In genomic region chr6:112223070-112223861, GRCh38 we compare ENCODE assay signal across 12 cellular contexts. TPM values are rescaled to one million over a fixed set of nuclear protein-coding genes. Genes with fewer than 3 reads are reported as not detected.
DNase-seq lines count a peak whose midpoint lies in the region; ATAC-seq and TF ChIP-seq lines count a peak whose summit lies in the region.
"Had no signal": no experiment of that assay in that cellular context is flagged by ENCODE, and none has a peak within 500 bp of the region (broad histone marks: within the 10 kb centered on the region; RNA-seq: fewer than 3 reads in every experiment).

No MANE protein-coding gene starts in this region.

- H3K4me1 Mint-ChIP-seq in activated T-helper 17 cell treated with anti-CD3 and anti-CD28 coated beads, Interleukin-2, amount 50 U/mL, for 72 hours, result no peaks in the 10 kb centered on the region
- H3K4me1 Mint-ChIP-seq in activated CD4-positive, alpha-beta T cell treated with anti-CD3 and anti-CD28 coated beads, Interleukin-2, amount 10 ng/mL, durations not matched to agents 24 days and 14 days, result no peaks in the 10 kb centered on the region

- WGBS in ovary, 3 donors, result 26 to 30% (median 28%) methylated on average over 3 of the region's 3 CpGs

- H3K36me3 ChIP-seq in left lung (no peaks in the 10 kb centered on the region), ovary (no peaks in the 10 kb centered on the region)

- H3K9me3 ChIP-seq in left lung (no peaks in the 10 kb centered on the region), ovary (no peaks in the 10 kb centered on the region)

- peak overlapping the region; percentile 34 to 72 for H3K27ac ChIP-seq in coronary artery
- peak overlapping the region; percentile 59 for H3K27ac ChIP-seq in left lung
- peak overlapping the region in 1 of 2 donors; percentile 57 for H3K27ac ChIP-seq in ovary

- TF ChIP-seq CTCF in HFF-Myc (IDR thresholded peaks at IDR 0.05; ENCODE audit: low read depth, low read length, missing control alignments), result no peak
- no peak for TF ChIP-seq CTCF in coronary artery (IDR thresholded peaks at IDR 0.05)
- TF ChIP-seq CTCF in left lung (IDR thresholded peaks at IDR 0.05), result no peak
- no peak for TF ChIP-seq CTCF in ovary (IDR thresholded peaks at IDR 0.05)

- H3K4me3 Mint-ChIP-seq in activated T-helper 17 cell treated with anti-CD3 and anti-CD28 coated beads, Interleukin-2, amount 50 U/mL, for 72 hours, result no peak overlapping the region
- no peak overlapping the region for H3K4me3 Mint-ChIP-seq in activated CD4-positive, alpha-beta T cell treated with anti-CD3 and anti-CD28 coated beads, Interleukin-2, amount 10 ng/mL, durations not matched to agents 24 days and 14 days

- H3K36me3 Mint-ChIP-seq in activated T-helper 17 cell treated with anti-CD3 and anti-CD28 coated beads, Interleukin-2, amount 50 U/mL, for 72 hours (ENCODE audit: low read depth), result no peaks in the 10 kb centered on the region
- H3K36me3 Mint-ChIP-seq in activated CD4-positive, alpha-beta T cell treated with anti-CD3 and anti-CD28 coated beads, Interleukin-2, amount 10 ng/mL, durations not matched to agents 24 days and 14 days (ENCODE audit: low read depth), result no peaks in the 10 kb centered on the region

- intact Hi-C loops in left lung (cut with DNase I), result no loop called here
- intact Hi-C loops in activated CD4-positive, alpha-beta T cell treated with anti-CD3 and anti-CD28 coated beads, Interleukin-2, amount 10 ng/mL, durations not matched to agents 24 days and 14 days (cut with micrococcal nuclease), result no loop called here
- intact Hi-C loops in ovary (cut with DNase I), result no loop called here

- H3K4me3 ChIP-seq in HFF-Myc (replicated peaks; ENCODE audit: low read depth, low read length) (no peak overlapping the region), coronary artery (peak overlapping the region; percentile 25), left lung (no peak overlapping the region), ovary (no peak overlapping the region)

- H3K9me3 Mint-ChIP-seq in activated T-helper 17 cell treated with anti-CD3 and anti-CD28 coated beads, Interleukin-2, amount 50 U/mL, for 72 hours, result no peaks in the 10 kb centered on the region
- no peaks in the 10 kb centered on the region for H3K9me3 Mint-ChIP-seq in activated CD4-positive, alpha-beta T cell treated with anti-CD3 and anti-CD28 coated beads, Interleukin-2, amount 10 ng/mL, durations not matched to agents 24 days and 14 days

- peak; percentile 62 for ATAC-seq in left lung
- no peak for ATAC-seq in activated T-helper 17 cell treated with anti-CD3 and anti-CD28 coated beads, Interleukin-2, amount 50 U/mL, for 72 hours (replicated peaks)
- ATAC-seq in GM21423 (IDR thresholded peaks at IDR 0.05; ENCODE audit: unreplicated experiment), result no peak

- no peak for TF ChIP-seq EP300 in ovary (IDR thresholded peaks at IDR 0.05)

- no peak overlapping the region for H3K27ac Mint-ChIP-seq in activated T-helper 17 cell treated with anti-CD3 and anti-CD28 coated beads, Interleukin-2, amount 50 U/mL, for 72 hours
- H3K27ac Mint-ChIP-seq in activated CD4-positive, alpha-beta T cell treated with anti-CD3 and anti-CD28 coated beads, Interleukin-2, amount 10 ng/mL, durations not matched to agents 24 days and 14 days, result no peak overlapping the region

- H3K27me3 ChIP-seq in left lung (no peaks in the 10 kb centered on the region), ovary (no peaks in the 10 kb centered on the region)

- no peak for TF ChIP-seq POLR2A in ovary (IDR thresholded peaks at IDR 0.05)

- H3K4me1 ChIP-seq in left lung (peaks cover 8 to 24% of the 10 kb centered on the region in 2 donors), ovary (ENCODE audit: insufficient read depth) (peaks cover 13% of the 10 kb centered on the region)

- peaks cover 13% of the 10 kb centered on the region for H3K27me3 Mint-ChIP-seq in activated T-helper 17 cell treated with anti-CD3 and anti-CD28 coated beads, Interleukin-2, amount 50 U/mL, for 72 hours
- H3K27me3 Mint-ChIP-seq in activated CD4-positive, alpha-beta T cell treated with anti-CD3 and anti-CD28 coated beads, Interleukin-2, amount 10 ng/mL, durations not matched to agents 24 days and 14 days, result peaks cover 45% of the 10 kb centered on the region

- DNase-seq in HFF-Myc (ENCODE audit: extremely low read depth, low read depth), result peak; percentile 85
- DNase-seq in coronary artery (ENCODE audit: low spot score), result no peak
- no peak for DNase-seq in left lung
- DNase-seq in superior temporal gyrus (ENCODE audit: extremely low spot score), result peak; percentile 56
- DNase-seq in activated CD4-positive, alpha-beta T cell treated with anti-CD3 and anti-CD28 coated beads, Interleukin-2, amount 10 ng/mL, durations not matched to agents 24 days and 14 days, result no peak
- no peak for DNase-seq in ovary
- DNase-seq: activated effector memory CD4-positive, alpha-beta T cell treated with anti-CD3 and anti-CD28 coated beads, Interleukin-2, amount 50 U/mL, for 16 hours; DMS 273 treated with DMSO at 0.1 percent for 48 hours; NCI-H1436 treated with DMSO at 0.1 percent for 48 hours; stimulated activated CD4-positive, alpha-beta T cell treated with anti-CD3 and anti-CD28 coated beads, Interleukin-2, amount 100 ng/mL, for 48 hours had no signal

RNA-seq across cellular contexts. Expression of gene LAMA4, which starts 31.1 kb away (rescaled TPM):
- total RNA-seq in left lung (100 to 1,000 TPM in 1 of 2 donors, 10 to 100 TPM in 1; 87.5 to 152 TPM), ovary (10 to 100 TPM; 29.0 to 92.8 (median 42.5) TPM)
- total RNA-seq in activated T-helper 17 cell treated with anti-CD3 and anti-CD28 coated beads, Interleukin-2, amount 50 U/mL, for 72 hours, result not detected
- total RNA-seq in activated CD4-positive, alpha-beta T cell treated with anti-CD3 and anti-CD28 coated beads, Interleukin-2, amount 10 ng/mL, durations not matched to agents 24 days and 14 days, result not detected in 2 replicates
- polyA plus RNA-seq in ovary, result 10 to 100 TPM; 32.3 to 84.7 TPM

Comparison
In these comparisons a context has a peak if more than half of its experiments do, and no peak if none do; other contexts are left out.
1. DNase-seq: peak in HFF-Myc (single experiment) and superior temporal gyrus (single experiment); none in coronary artery (single experiment), left lung (0 of 2), activated CD4-positive, alpha-beta T cell treated with anti-CD3 and anti-CD28 coated beads, Interleukin-2, amount 10 ng/mL, durations not matched to agents 24 days and 14 days (single experiment) and ovary (0 of 5).
2. RNA of gene LAMA4, which starts 31.1 kb away (total RNA-seq): 87.5 to 152 TPM in left lung and 29.0 to 92.8 TPM in ovary; not detected in activated T-helper 17 cell treated with anti-CD3 and anti-CD28 coated beads, Interleukin-2, amount 50 U/mL, for 72 hours and not detected in activated CD4-positive, alpha-beta T cell treated with anti-CD3 and anti-CD28 coated beads, Interleukin-2, amount 10 ng/mL, durations not matched to agents 24 days and 14 days; every median in the first group is over 10 times any median in the second.